Comparison of ENCODE assay signal across 8 cellular contexts in the genomic region with DNA sequence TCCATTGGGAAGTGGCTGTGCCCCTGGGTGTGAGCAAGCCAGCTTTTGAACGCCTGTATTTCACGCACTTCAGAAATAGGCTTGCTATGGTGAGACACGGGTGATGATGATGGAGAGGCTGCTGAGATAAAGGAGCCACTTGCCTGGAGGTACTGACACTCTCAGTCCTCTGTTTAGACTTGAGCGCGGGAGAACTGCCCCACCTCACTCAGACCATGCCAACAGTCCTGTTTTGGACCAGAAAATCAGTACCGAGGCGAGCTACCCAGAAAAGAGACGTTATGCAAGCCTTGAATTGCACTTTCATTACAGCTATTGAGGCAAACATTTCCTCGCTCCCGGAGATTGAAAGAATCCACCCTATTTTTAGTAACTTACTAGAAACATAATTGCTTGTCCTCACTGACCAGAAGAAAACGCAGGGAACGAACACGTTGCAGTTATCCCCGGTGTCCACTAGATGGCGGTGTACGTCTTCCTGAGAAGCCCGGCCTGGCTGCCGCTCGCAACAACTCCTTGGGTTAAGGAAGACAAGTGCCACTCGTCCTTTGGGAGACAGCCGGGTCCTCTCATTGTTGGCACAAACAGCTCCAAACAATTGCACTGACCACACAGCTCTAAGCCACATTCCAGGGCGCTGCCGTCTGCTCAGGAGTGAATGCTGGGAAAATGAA.
DNase-seq lines count a peak whose midpoint lies in the region; ATAC-seq lines count a peak whose summit lies in the region.

No MANE protein-coding gene starts in this region.

- no peaks in the 10 kb centered on the region for H3K36me3 Mint-ChIP-seq in memory B cell

- H3K27ac Mint-ChIP-seq in memory B cell, result no peak overlapping the region

- DNase-seq in AML-193 (lab: John Stamatoyannopoulos, UW) (peak; percentile 37 to 60), GM19238 (ENCODE audit: insufficient read length, low spot score) (peak; percentile 69), NCI-H748 treated with DMSO at 0.1 percent for 48 hours (lab: John Stamatoyannopoulos, UW) (peak; percentile 88), memory B cell (ENCODE audit: low spot score in 2 of 2) (peak; percentile 60 to 68)
- DNase-seq in activated CD8-positive, alpha-beta memory T cell treated with anti-CD3 and anti-CD28 coated beads for 1 hour (ENCODE audit: extremely low read depth in 1 of 2, low read depth in 1 of 2), result peak; percentile 2 to 42
- peak; percentile 14 for DNase-seq in stimulated activated CD8-positive, alpha-beta memory T cell treated with anti-CD3 and anti-CD28 coated beads, Interleukin-12 subunit alpha, Interleukin-12 subunit beta, amount 100 ng/mL, for 4 hours (ENCODE audit: low read depth)

- no peaks in the 10 kb centered on the region for H3K9me3 ChIP-seq in endocrine pancreas (ENCODE audit: control insufficient read depth, low read length)

- H3K4me3 Mint-ChIP-seq in memory B cell, result no peak overlapping the region

- peak overlapping the region; percentile 30 for H3K4me3 ChIP-seq in endocrine pancreas (ENCODE audit: control insufficient read depth, insufficient read depth, low read length)

- no peak overlapping the region for H3K9ac ChIP-seq in endocrine pancreas (ENCODE audit: control insufficient read depth, insufficient read depth, low read length)

- no peaks in the 10 kb centered on the region for H3K4me1 ChIP-seq in endocrine pancreas (ENCODE audit: control insufficient read depth, insufficient read depth, low read length)

- H3K27me3 Mint-ChIP-seq in memory B cell, result peaks cover 3% of the 10 kb centered on the region

- H3K9me3 Mint-ChIP-seq in memory B cell, result no peaks in the 10 kb centered on the region

- ATAC-seq in HG03558 (IDR thresholded peaks at IDR 0.05; ENCODE audit: extremely low read depth, unreplicated experiment) (peak; percentile 70), memory B cell (ENCODE audit: low read depth) (peak; percentile 41)

- H3K27me3 ChIP-seq in endocrine pancreas (ENCODE audit: control insufficient read depth, insufficient read depth, low read length), result no peaks in the 10 kb centered on the region

- no peaks in the 10 kb centered on the region for H3K4me1 Mint-ChIP-seq in memory B cell

- H3K36me3 ChIP-seq in endocrine pancreas (ENCODE audit: control insufficient read depth, insufficient read depth, low read length), result no peaks in the 10 kb centered on the region

Comparison
In these comparisons a context has a peak if more than half of its experiments do, and no peak if none do; other contexts are left out.
1. Peak in every context shown above with its lines: DNase-seq, ATAC-seq and H3K4me3 ChIP-seq.
2. DNase-seq: peak in every context shown above with its lines; median percentile 88 in NCI-H748 treated with DMSO at 0.1 percent for 48 hours; 69 in GM19238; 64 in memory B cell; 48 in AML-193; 22 in activated CD8-positive, alpha-beta memory T cell treated with anti-CD3 and anti-CD28 coated beads for 1 hour; 14 in stimulated activated CD8-positive, alpha-beta memory T cell treated with anti-CD3 and anti-CD28 coated beads, Interleukin-12 subunit alpha, Interleukin-12 subunit beta, amount 100 ng/mL, for 4 hours.